In genomic region chr1:244353572-244354091, GRCh38 we compare ENCODE assay signal across 8 cellular contexts.
DNase-seq lines count a peak whose midpoint lies in the region; ATAC-seq and FAIRE-seq lines count a peak whose summit lies in the region.

No MANE protein-coding gene starts in this region.

- H3K9me2 ChIP-seq in Karpas-422 (replicated peaks; ENCODE audit: insufficient read depth, low read length): no peaks in the 10 kb centered on the region

- H3K9me3 Mint-ChIP-seq in T-cell: no peaks in the 10 kb centered on the region

- CTCF ChIA-PET in T-cell (lab: Charles Lee): no interaction called here

- H2AFZ ChIP-seq in Karpas-422 (ENCODE audit: low read length): no peak overlapping the region

- ATAC-seq in T-cell (replicated peaks in 1 of 4): no peak

- H3K4me3 ChIP-seq in Karpas-422 (ENCODE audit: low read length): no peak overlapping the region

- peaks cover 3 to 5% of the 10 kb centered on the region in 2 donors for H3K27me3 Mint-ChIP-seq in T-cell

- DNase-seq in EH (ENCODE audit: low read depth) (peak; percentile 96), H4 (ENCODE audit: low spot score) (peak; percentile 86), MV-4-11 (lab: John Stamatoyannopoulos, UW) (peak; percentile 76), brain pericyte (ENCODE audit: low read depth, low spot score) (peak; percentile 58), left kidney (ENCODE audit: low read depth, low spot score) (peak; percentile 72), urothelium cell line (ENCODE audit: low spot score) (peak; percentile 90), T-cell (no peak), Karpas-422 (no peak)

- H3K36me3 Mint-ChIP-seq in T-cell: no peaks in the 10 kb centered on the region

- no peak overlapping the region for H3K4me3 Mint-ChIP-seq in T-cell

- no peak for FAIRE-seq in urothelium cell line (lab: Jason Lieb, UNC)

- H4K20me1 ChIP-seq in Karpas-422 (ENCODE audit: insufficient read depth, low read depth, low read length): no peaks in the 10 kb centered on the region

- H3K4me2 ChIP-seq in Karpas-422 (ENCODE audit: low read depth, low read length, poor library complexity, severe bottlenecking): no peak overlapping the region

- H3K27me3 ChIP-seq in Karpas-422 (ENCODE audit: low read length): 0 out of 2 replicates have a peak, but pooled peaks cover 3% of the 10 kb centered on the region

- POLR2A ChIA-PET in T-cell (lab: Charles Lee): no interaction called here

- H3K36me3 ChIP-seq in Karpas-422 (ENCODE audit: insufficient read depth, low read length): no peaks in the 10 kb centered on the region

- peaks cover 5% of the 10 kb centered on the region; the same call in 1 of the 2 replicates for H3K4me1 ChIP-seq in Karpas-422 (ENCODE audit: low read length)

- H3K4me1 Mint-ChIP-seq in T-cell: peaks cover 0 to 13% (median 7%) of the 10 kb centered on the region in 3 donors

- H3K27ac Mint-ChIP-seq in T-cell: no peak overlapping the region

- H3K9me3 ChIP-seq in Karpas-422 (ENCODE audit: low read length): no peaks in the 10 kb centered on the region

- no peak overlapping the region for H3K27ac ChIP-seq in Karpas-422 (ENCODE audit: low read length)

- no peaks in the 10 kb centered on the region for H3K79me2 ChIP-seq in Karpas-422 (ENCODE audit: low read length)

- H3K9ac ChIP-seq in Karpas-422 (ENCODE audit: low read length): no peak overlapping the region

Comparison
In these comparisons a context has a peak if more than half of its experiments do, and no peak if none do; other contexts are left out.
1. DNase-seq: peak in EH (single experiment), H4 (single experiment), MV-4-11 (single experiment), brain pericyte (single experiment), left kidney (single experiment) and urothelium cell line (single experiment); none in T-cell (0 of 34) and Karpas-422 (single experiment).